Comparison of ENCODE assay signal across 16 cellular contexts in genomic region chr6:71291991-71292390, GRCh38. TPM values are rescaled to one million over a fixed set of nuclear protein-coding genes. Genes with fewer than 3 reads are reported as not detected.
DNase-seq lines count a peak whose midpoint lies in the region; ATAC-seq, FAIRE-seq and TF ChIP-seq lines count a peak whose summit lies in the region.
"Had no signal": no experiment of that assay in that cellular context is flagged by ENCODE, and none has a peak within 500 bp of the region (broad histone marks: within the 10 kb centered on the region; RNA-seq: fewer than 3 reads in every experiment).

No MANE protein-coding gene starts in this region.

- H3K36me3 ChIP-seq in left ventricle myocardium inferior (peaks cover 18% of the 10 kb centered on the region), GM12878 (ENCODE audit: control insufficient read depth in 2 of 2, insufficient read depth in 2 of 2, low read length in 1 of 2) (peaks cover 0 to 6% of the 10 kb centered on the region in 2 experiments; a peak in 1 of 4 replicates)
- H3K36me3 ChIP-seq: uterus had no signal

- peaks cover 4% of the 10 kb centered on the region for H3K79me2 ChIP-seq in GM12878 (ENCODE audit: control insufficient read depth, insufficient read depth, low read length)

- SMC1A ChIA-PET in GM12878 (lab: Charles Lee; ENCODE audit: uncharacterized antibody, unreplicated experiment) = interaction anchor here (2.4 kb wide), 1 partner anchor 44 kb away, joined by 5 read pairs; no protein-coding TSS in a partner anchor

- ATAC-seq in left cardiac atrium (no peak), GM12878 (no peak), HG02642 (IDR thresholded peaks at IDR 0.05; ENCODE audit: poor library complexity, unreplicated experiment) (no peak)
- ATAC-seq: activated naive CD8-positive, alpha-beta T cell treated with anti-CD3 and anti-CD28 coated beads, Interleukin-2, amount 50 U/mL, for 24 hours; gastrocnemius medialis had no signal

- no peak for TF ChIP-seq EP300 in GM12878 (IDR thresholded peaks at IDR 0.05; ENCODE audit: borderline replicate concordance in 1 of 2, control insufficient read depth in 1 of 2, low read depth in 2 of 2, low read length in 2 of 2)

- H3K27me3 ChIP-seq in left ventricle myocardium inferior (ENCODE audit: low read depth) (no peaks in the 10 kb centered on the region), GM12878 (replicated peaks in 1 of 2; ENCODE audit: control insufficient read depth in 2 of 2, insufficient read depth in 2 of 2, low read length in 1 of 2) (no peaks in the 10 kb centered on the region)
- H3K27me3 ChIP-seq: gastrocnemius medialis, uterus had no signal

- TF ChIP-seq POLR2A in GM12878 (IDR thresholded peaks at IDR 0.05; ENCODE audit: low read depth, low read length) = no peak

- H2AFZ ChIP-seq in GM12878 (ENCODE audit: control insufficient read depth, low read depth, low read length) = no peak overlapping the region; the same call in 1 of the 2 replicates

- no peaks in the 10 kb centered on the region for H4K20me1 ChIP-seq in GM12878 (ENCODE audit: control insufficient read depth, insufficient read depth)

- RAD21 ChIA-PET in GM12878 (lab: Charles Lee; ENCODE audit: unreplicated experiment) = no interaction called here

- no TSS peak for BruUV-seq in GM12878 (replicated peaks; lab: Mats Ljungman, UMichigan)

- H3K4me1 ChIP-seq in left ventricle myocardium inferior (peaks cover 58% of the 10 kb centered on the region), GM12878 (ENCODE audit: control insufficient read depth, insufficient read depth, low read length) (peaks cover 5% of the 10 kb centered on the region; the same call in 1 of the 2 replicates)
- H3K4me1 ChIP-seq: uterus had no signal

- peak overlapping the region; percentile 83 for H3K4me3 ChIP-seq in left ventricle myocardium inferior
- peak overlapping the region; percentile 31; the same call in 1 of the 2 replicates for H3K4me3 ChIP-seq in GM12878
- H3K4me3 ChIP-seq: gastrocnemius medialis, uterus had no signal

- intact Hi-C loops in left ventricle myocardium inferior (cut with micrococcal nuclease) = loop anchor here (10.0 kb wide), 1 partner anchor 53 kb away; no protein-coding TSS in a partner anchor
- intact Hi-C loops in left cardiac atrium (cut with DNase I) = loop anchor here in 1 of 2 donors (5.0 kb wide), 1 partner anchor 55 kb away; no protein-coding TSS in a partner anchor
- intact Hi-C loops in GM12878 (cut with micrococcal nuclease; ENCODE audit: unreplicated experiment) = no loop called here

- TF ChIP-seq RAD21 in GM12878 (IDR thresholded peaks at IDR 0.05; ENCODE audit: insufficient read depth, low read depth, low read length) = no peak

- H3K27ac ChIP-seq in left ventricle myocardium inferior (replicated peaks) = peak overlapping the region; percentile 96
- H3K27ac ChIP-seq in GM12878 (ENCODE audit: control insufficient read depth, insufficient read depth) = no peak overlapping the region
- peak overlapping the region; percentile 31 for H3K27ac ChIP-seq in temporal lobe (ENCODE audit: low read depth, low read length)
- H3K27ac ChIP-seq: uterus, VCaP had no signal

- no peak overlapping the region for H3K9ac ChIP-seq in GM12878 (ENCODE audit: control insufficient read depth, insufficient read depth, low read length)

- POLR2A ChIA-PET in GM12878 (lab: Charles Lee) = no interaction called here

- FAIRE-seq in GM12878 (lab: Jason Lieb, UNC) = no peak

- peak overlapping the region; percentile 30; the same call in 1 of the 2 replicates for H3K4me2 ChIP-seq in GM12878 (ENCODE audit: control insufficient read depth, insufficient read depth)

- H3K9me3 ChIP-seq in left ventricle myocardium inferior (replicated peaks) (no peaks in the 10 kb centered on the region), GM12878 (replicated peaks; ENCODE audit: control insufficient read depth, insufficient read depth, low read length) (no peaks in the 10 kb centered on the region)
- H3K9me3 ChIP-seq: gastrocnemius medialis, uterus had no signal

- CTCF ChIA-PET in GM12878 (lab: Yijun Ruan, JAX) = interaction anchor here (1.2 kb wide), 1 partner anchor 101 kb away, joined by 4 read pairs; no protein-coding TSS in a partner anchor

- WGBS in GM12878 (ENCODE audit: insufficient coverage, insufficient replicate concordance, low lambda C conversion rate, missing lambda C conversion rate) = 31% methylated on average over 4 of the region's 4 CpGs

- DNase-seq in left ventricle myocardium inferior (no peak), left cardiac atrium (no peak), GM12878 (ENCODE audit: low read depth, low spot score) (no peak), iris pigment epithelial cell (ENCODE audit: low read depth) (peak; percentile 61), GM19240 (ENCODE audit: insufficient read length, low spot score) (no peak)
- DNase-seq in activated naive CD4-positive, alpha-beta T cell treated with Interleukin-2 at 50 U/mL for 16 hours = no peak
- DNase-seq: activated CD8-positive, alpha-beta memory T cell treated with anti-CD3 and anti-CD28 coated beads, Interleukin-2, amount 50 U/mL, for 48 hours; activated naive CD8-positive, alpha-beta T cell treated with anti-CD3 and anti-CD28 coated beads, Interleukin-2, amount 50 U/mL, for 24 hours; gastrocnemius medialis; NCI-H1436; stimulated activated CD4-positive, alpha-beta T cell treated with anti-CD3 and anti-CD28 coated beads, Interleukin-15, amount 100 ng/mL, for 24 hours; stimulated activated CD8-positive, alpha-beta memory T cell treated with anti-CD3 and anti-CD28 coated beads, Interleukin-4, amount 100 ng/mL, for 48 hours; uterus had no signal

- TF ChIP-seq CTCF in left ventricle myocardium inferior (IDR thresholded peaks at IDR 0.05; ENCODE audit: borderline replicate concordance) (no peak), GM12878 (IDR thresholded peaks at IDR 0.05 in 2 of 3, conservative IDR thresholded peaks at IDR 0.05 in 1 of 3; ENCODE audit: control insufficient read depth in 2 of 3, extremely low read depth in 1 of 3, insufficient read depth in 1 of 3, low read depth in 3 of 3, low read length in 3 of 3) (no peak)

- in situ Hi-C loops in GM12878 (cut with MboI) = no loop called here

TF ChIP-seq in GM12878, 131 proteins besides CTCF, POLR2A, EP300 and RAD21 (continues in another document):
- TF ChIP-seq PAX5 (IDR thresholded peaks at IDR 0.05; ENCODE audit: borderline replicate concordance, low read depth, low read length) (no peak), ZBTB11 (CRISPR knock-in tag; IDR thresholded peaks at IDR 0.05) (no peak), EZH2 (IDR thresholded peaks at IDR 0.05; ENCODE audit: borderline replicate concordance, control insufficient read depth, low read depth, low read length) (no peak), DPF2 (IDR thresholded peaks at IDR 0.05) (0 out of 2 replicates have a peak, but pooled peaks have one; percentile 22), MXI1 (IDR thresholded peaks at IDR 0.05; ENCODE audit: low read depth, low read length) (no peak), IKZF1 (conservative IDR thresholded peaks at IDR 0.05) (0 out of 2 replicates have a peak, but pooled peaks have one; percentile 15), STAT3 (IDR thresholded peaks at IDR 0.05; ENCODE audit: low read depth, low read length) (no peak), ZBED1 (IDR thresholded peaks at IDR 0.05; ENCODE audit: borderline replicate concordance) (no peak), MTA2 (IDR thresholded peaks at IDR 0.05; ENCODE audit: low read depth) (no peak), POLR2AphosphoS2 (IDR thresholded peaks at IDR 0.05; ENCODE audit: low read depth, low read length) (no peak)

RNA-seq across cellular contexts. Expression of gene OGFRL1, which starts 3.4 kb away (rescaled TPM):
- total RNA-seq in left ventricle myocardium inferior (7.1 TPM), left cardiac atrium (10 to 100 TPM; 13.1 to 14.7 TPM), GM12878 (2014; rRNA removed) (3.6 and 5.1 TPM in 2 replicates), GM12878 (2014; rRNA removed; fragmentation: Illumina TruSeq; extraction: Trizol) (5.8 and 6.8 TPM in 2 replicates), GM12878 (2021) (3.8 and 4.0 TPM in 2 replicates), temporal lobe (23.8 TPM)
- total RNA-seq in GM12878 (2013; cell fraction: nucleolus; rRNA removed) = 4.4 and 4.8 TPM in 2 replicates
- 1.1 TPM for polyA plus RNA-seq in GM12878 (2011; ENCODE audit: low read depth)
- polyA plus RNA-seq in GM12878 (2011; rRNA removed) (0.80 and 1.4 TPM in 2 replicates), GM12878 (2014; fragmentation: Illumina TruSeq; extraction: Trizol) (4.4 and 6.6 TPM in 2 replicates), GM12878 (2014; fragmentation: Nextera tagmentation; extraction: Ambion mirVana) (1 to 10 TPM; 1.1 to 1.4 TPM), GM12878 (2014; rRNA removed) (2.2 and 3.0 TPM in 2 replicates), GM12878 (2016; fragmentation: Nextera tagmentation; extraction: Ambion mirVana) (1 to 10 TPM in 1 of 2 experiments, under 1 TPM in 1; 0.24 to 1.7 TPM)
- 0.22 and 0.30 TPM in 2 replicates for polyA plus RNA-seq in GM12878 (2011; cell fraction: cytosol; rRNA removed)
- 0.36 and 0.76 TPM in 2 replicates for polyA plus RNA-seq in GM12878 (2011; cell fraction: nucleus; rRNA removed)
- 1.5 and 2.2 TPM in 2 replicates for polyA plus RNA-seq in GM12878 (2012)
- polyA minus RNA-seq in GM12878 (2011; rRNA and poly(A)+ RNA removed) = 0.37 and 0.98 TPM in 2 replicates
- polyA minus RNA-seq in GM12878 (2011; cell fraction: cytosol; rRNA and poly(A)+ RNA removed) = 0.27 and 0.31 TPM in 2 replicates
- polyA minus RNA-seq in GM12878 (2011; cell fraction: nucleus; rRNA and poly(A)+ RNA removed) = 0.73 and 0.96 TPM in 2 replicates
